18 cellular contexts compared by ENCODE assay signal in the genomic region with DNA sequence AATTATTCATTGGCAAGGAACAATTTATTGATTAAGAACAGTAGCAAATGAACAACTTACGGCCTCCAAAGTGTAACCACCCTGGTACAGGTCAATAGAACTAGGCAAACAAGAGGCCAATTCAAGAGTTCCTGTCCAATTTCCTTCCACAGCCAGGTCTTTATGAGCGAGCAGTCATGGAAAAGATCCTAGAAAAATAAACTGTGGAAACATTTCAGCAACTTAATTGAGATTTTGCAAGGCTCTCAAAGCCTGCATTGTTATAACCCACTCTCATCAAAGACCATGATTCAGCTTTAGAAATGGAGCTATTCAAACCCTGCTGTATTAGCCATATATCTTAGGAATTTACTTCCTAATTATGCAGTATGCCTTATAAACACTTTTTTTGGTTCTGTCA. TPM values are rescaled to one million over a fixed set of nuclear protein-coding genes. Genes with fewer than 3 reads are reported as not detected.
DNase-seq lines count a peak whose midpoint lies in the region; ATAC-seq and TF ChIP-seq lines count a peak whose summit lies in the region.
"Had no signal": no experiment of that assay in that cellular context is flagged by ENCODE, and none has a peak within 500 bp of the region (broad histone marks: within the 10 kb centered on the region; RNA-seq: fewer than 3 reads in every experiment).

No MANE protein-coding gene starts in this region.

- no peak overlapping the region for H3K4me2 ChIP-seq in mesenchymal stem cell (ENCODE audit: low read length, poor library complexity, severe bottlenecking)

- TF ChIP-seq CTCF in thoracic aorta (IDR thresholded peaks at IDR 0.05) (no peak), nephron progenitor cell (IDR thresholded peaks at IDR 0.05) (no peak), BE2C (IDR thresholded peaks at IDR 0.05; ENCODE audit: low read depth, low read length) (no peak)

- peak; percentile 9 to 74 for DNase-seq in SJCRH30
- peak; percentile 33 for DNase-seq in epidermal melanocyte (ENCODE audit: insufficient read length, low spot score)
- peak; percentile 59 for DNase-seq in mesenchymal stem cell
- no peak for DNase-seq in thoracic aorta (ENCODE audit: low spot score)
- DNase-seq in nephron progenitor cell: no peak
- no peak for DNase-seq in activated naive CD4-positive, alpha-beta T cell treated with anti-CD3 and anti-CD28 coated beads for 36 hours
- DNase-seq in BE2C: no peak
- DNase-seq: activated naive CD4-positive, alpha-beta T cell; GDM1; GM23248; mucosa of descending colon; NCI-H187; NCI-H748 treated with DMSO at 0.1 percent for 48 hours; retina; stimulated activated naive CD8-positive, alpha-beta T cell treated with anti-CD3 and anti-CD28 coated beads, Interleukin-15, amount 100 ng/mL, for 72 hours had no signal

- H3K27me3 ChIP-seq in SJCRH30 (no peaks in the 10 kb centered on the region), mesenchymal stem cell (ENCODE audit: control insufficient read depth in 1 of 2, insufficient read depth in 1 of 2, low read length in 2 of 2) (no peaks in the 10 kb centered on the region), thoracic aorta (replicated peaks; ENCODE audit: insufficient read depth) (no peaks in the 10 kb centered on the region), BE2C (no peaks in the 10 kb centered on the region)

- no peak overlapping the region for H2BK15ac ChIP-seq in mesenchymal stem cell (ENCODE audit: low read depth, poor library complexity, severe bottlenecking)

- ATAC-seq in thoracic aorta (ENCODE audit: insufficient number of reproducible peaks, low FRiP score, low read depth) (peak; percentile 27), HG03378 (IDR thresholded peaks at IDR 0.05; ENCODE audit: unreplicated experiment) (no peak)
- ATAC-seq: mucosa of descending colon; stimulated activated naive CD8-positive, alpha-beta T cell treated with anti-CD3 and anti-CD28 coated beads, Interleukin-15, amount 100 ng/mL, for 72 hours had no signal

- H4K91ac ChIP-seq in mesenchymal stem cell (ENCODE audit: low read length): no peak overlapping the region

- no peaks in the 10 kb centered on the region for H3K79me1 ChIP-seq in mesenchymal stem cell (replicated peaks; ENCODE audit: low read length, poor library complexity, severe bottlenecking)

- H3K4me3 ChIP-seq in SJCRH30 (no peak overlapping the region), mesenchymal stem cell (ENCODE audit: insufficient read depth in 1 of 2, low read depth in 1 of 2, low read length in 2 of 2) (no peak overlapping the region), thoracic aorta (no peak overlapping the region), BE2C (ENCODE audit: low read depth, low read length) (no peak overlapping the region)
- H3K4me3 ChIP-seq: GM23248, mucosa of descending colon had no signal

- H3K4me1 ChIP-seq in SJCRH30: peaks cover 39% of the 10 kb centered on the region
- no peaks in the 10 kb centered on the region for H3K4me1 ChIP-seq in mesenchymal stem cell (ENCODE audit: control insufficient read depth, insufficient read depth, low read depth, low read length)
- H3K4me1 ChIP-seq in thoracic aorta (ENCODE audit: control insufficient read depth in 1 of 2, low read depth in 2 of 2): peaks cover 12 to 25% of the 10 kb centered on the region in 2 donors
- H3K4me1 ChIP-seq in BE2C: peaks cover 18% of the 10 kb centered on the region

- no peak overlapping the region for H3K27ac Mint-ChIP-seq in nephron progenitor cell
- no peak overlapping the region for H3K27ac Mint-ChIP-seq in activated naive CD4-positive, alpha-beta T cell treated with anti-CD3 and anti-CD28 coated beads for 36 hours
- H3K27ac Mint-ChIP-seq: stimulated activated naive CD8-positive, alpha-beta T cell treated with anti-CD3 and anti-CD28 coated beads, Interleukin-15, amount 100 ng/mL, for 72 hours had no signal

- H3K27me3 Mint-ChIP-seq in nephron progenitor cell (ENCODE audit: low read depth, poor library complexity): no peaks in the 10 kb centered on the region
- H3K27me3 Mint-ChIP-seq in activated naive CD4-positive, alpha-beta T cell treated with anti-CD3 and anti-CD28 coated beads for 36 hours (ENCODE audit: low read depth): peaks cover 8% of the 10 kb centered on the region
- H3K27me3 Mint-ChIP-seq: central memory CD8-positive, alpha-beta T cell had no signal

- H3K23ac ChIP-seq in mesenchymal stem cell (ENCODE audit: low read length in 2 of 2): no peak overlapping the region

- CTCF ChIA-PET in activated naive CD4-positive, alpha-beta T cell treated with anti-CD3 and anti-CD28 coated beads for 36 hours (lab: Charles Lee): no interaction called here

- H3K18ac ChIP-seq in mesenchymal stem cell (ENCODE audit: low read depth in 1 of 2, low read length in 2 of 2): no peak overlapping the region

- no peak overlapping the region for H3K4me3 Mint-ChIP-seq in nephron progenitor cell
- H3K4me3 Mint-ChIP-seq in activated naive CD4-positive, alpha-beta T cell treated with anti-CD3 and anti-CD28 coated beads for 36 hours: no peak overlapping the region
- H3K4me3 Mint-ChIP-seq: central memory CD8-positive, alpha-beta T cell; stimulated activated naive CD8-positive, alpha-beta T cell treated with anti-CD3 and anti-CD28 coated beads, Interleukin-15, amount 100 ng/mL, for 72 hours had no signal

- H3K4me1 Mint-ChIP-seq in nephron progenitor cell: peaks cover 30% of the 10 kb centered on the region
- no peaks in the 10 kb centered on the region for H3K4me1 Mint-ChIP-seq in activated naive CD4-positive, alpha-beta T cell treated with anti-CD3 and anti-CD28 coated beads for 36 hours (ENCODE audit: low read depth)
- H3K4me1 Mint-ChIP-seq: central memory CD8-positive, alpha-beta T cell; stimulated activated naive CD8-positive, alpha-beta T cell treated with anti-CD3 and anti-CD28 coated beads, Interleukin-15, amount 100 ng/mL, for 72 hours had no signal

- H3K9me3 Mint-ChIP-seq in nephron progenitor cell: peaks cover 4% of the 10 kb centered on the region
- no peaks in the 10 kb centered on the region for H3K9me3 Mint-ChIP-seq in activated naive CD4-positive, alpha-beta T cell treated with anti-CD3 and anti-CD28 coated beads for 36 hours
- H3K9me3 Mint-ChIP-seq: stimulated activated naive CD8-positive, alpha-beta T cell treated with anti-CD3 and anti-CD28 coated beads, Interleukin-15, amount 100 ng/mL, for 72 hours had no signal

- no peak overlapping the region for H3K4ac ChIP-seq in mesenchymal stem cell (ENCODE audit: low read depth in 1 of 2, low read length in 2 of 2)

- no peak overlapping the region for H3K9ac ChIP-seq in mesenchymal stem cell (ENCODE audit: low read length)
- H3K9ac ChIP-seq: GM23248 had no signal

- no peak overlapping the region for H2AFZ ChIP-seq in mesenchymal stem cell (ENCODE audit: low read depth, low read length)
- H2AFZ ChIP-seq: GM23248 had no signal

- no peak overlapping the region for H2BK120ac ChIP-seq in mesenchymal stem cell (ENCODE audit: low read depth, low read length)

- H2AK5ac ChIP-seq in mesenchymal stem cell (ENCODE audit: low read length, severe bottlenecking): no peak overlapping the region

- H3K27ac ChIP-seq in SJCRH30: peak overlapping the region; percentile 16; the same call in 1 of the 2 replicates
- no peak overlapping the region for H3K27ac ChIP-seq in mesenchymal stem cell (ENCODE audit: low read length, poor library complexity, severe bottlenecking)
- no peak overlapping the region for H3K27ac ChIP-seq in thoracic aorta
- H3K27ac ChIP-seq: GM23248 had no signal

- H2BK5ac ChIP-seq in mesenchymal stem cell (ENCODE audit: low read depth, low read length, poor library complexity, severe bottlenecking): no peak overlapping the region

- no peak overlapping the region for H4K8ac ChIP-seq in mesenchymal stem cell (ENCODE audit: low read length)

- H3K36me3 ChIP-seq in SJCRH30 (no peaks in the 10 kb centered on the region), mesenchymal stem cell (ENCODE audit: control insufficient read depth in 1 of 2, insufficient read depth in 2 of 2, low read depth in 1 of 2, low read length in 2 of 2) (no peaks in the 10 kb centered on the region), thoracic aorta (no peaks in the 10 kb centered on the region), BE2C (peaks cover 31% of the 10 kb centered on the region)

- intact Hi-C loops in activated naive CD4-positive, alpha-beta T cell treated with anti-CD3 and anti-CD28 coated beads for 36 hours (cut with micrococcal nuclease): no loop called here

- no peak overlapping the region for H2BK12ac ChIP-seq in mesenchymal stem cell (ENCODE audit: low read length in 2 of 2)

- WGBS in mesenchymal stem cell: 17% methylated on average over 2 of the region's 2 CpGs

- no peak overlapping the region for H3K14ac ChIP-seq in mesenchymal stem cell (ENCODE audit: low read length in 2 of 2)

- peaks cover 10% of the 10 kb centered on the region for H3K36me3 Mint-ChIP-seq in nephron progenitor cell (ENCODE audit: low read depth)
- no peaks in the 10 kb centered on the region for H3K36me3 Mint-ChIP-seq in activated naive CD4-positive, alpha-beta T cell treated with anti-CD3 and anti-CD28 coated beads for 36 hours (ENCODE audit: low read depth)

- H3K9me3 ChIP-seq in SJCRH30 (replicated peaks) (no peaks in the 10 kb centered on the region), mesenchymal stem cell (ENCODE audit: control insufficient read depth, low read length) (no peaks in the 10 kb centered on the region), thoracic aorta (no peaks in the 10 kb centered on the region), BE2C (no peaks in the 10 kb centered on the region)
- H3K9me3 ChIP-seq: mucosa of descending colon had no signal

RNA-seq across cellular contexts. Expression of gene UNC5C, which starts 43.6 kb away (rescaled TPM):
- not detected in 2 replicates for total RNA-seq in SJCRH30 (2014; rRNA removed; shearing (Covaris generic))
- 14.9 TPM for polyA plus RNA-seq in mesenchymal stem cell (2013, experiment 1 of 2)
- 14.1 TPM for polyA plus RNA-seq in mesenchymal stem cell (2013, experiment 2 of 2)
- 10 to 100 TPM in 1 of 2 donors, 1 to 10 TPM in 1; 5.3 to 10.0 TPM for total RNA-seq in thoracic aorta
- not detected for total RNA-seq in activated naive CD4-positive, alpha-beta T cell treated with anti-CD3 and anti-CD28 coated beads for 36 hours
- 35.6 TPM for polyA plus RNA-seq in BE2C (2012; ENCODE audit: insufficient read depth, insufficient read length, low read depth)
- total RNA-seq: activated CD8-positive, alpha-beta memory T cell treated with anti-CD3 and anti-CD28 coated beads for 36 hours; GM23248 had no signal
- polyA plus RNA-seq: GM23248 had no signal

Comparison
In these comparisons a context has a peak if more than half of its experiments do, and no peak if none do; other contexts are left out.
1. DNase-seq: peak in SJCRH30 (2 of 2), epidermal melanocyte (single experiment) and mesenchymal stem cell (single experiment); none in thoracic aorta (single experiment), nephron progenitor cell (single experiment), activated naive CD4-positive, alpha-beta T cell treated with anti-CD3 and anti-CD28 coated beads for 36 hours (single experiment) and BE2C (single experiment).